ENCODE assay signal across 1 cellular context in the genomic region with DNA sequence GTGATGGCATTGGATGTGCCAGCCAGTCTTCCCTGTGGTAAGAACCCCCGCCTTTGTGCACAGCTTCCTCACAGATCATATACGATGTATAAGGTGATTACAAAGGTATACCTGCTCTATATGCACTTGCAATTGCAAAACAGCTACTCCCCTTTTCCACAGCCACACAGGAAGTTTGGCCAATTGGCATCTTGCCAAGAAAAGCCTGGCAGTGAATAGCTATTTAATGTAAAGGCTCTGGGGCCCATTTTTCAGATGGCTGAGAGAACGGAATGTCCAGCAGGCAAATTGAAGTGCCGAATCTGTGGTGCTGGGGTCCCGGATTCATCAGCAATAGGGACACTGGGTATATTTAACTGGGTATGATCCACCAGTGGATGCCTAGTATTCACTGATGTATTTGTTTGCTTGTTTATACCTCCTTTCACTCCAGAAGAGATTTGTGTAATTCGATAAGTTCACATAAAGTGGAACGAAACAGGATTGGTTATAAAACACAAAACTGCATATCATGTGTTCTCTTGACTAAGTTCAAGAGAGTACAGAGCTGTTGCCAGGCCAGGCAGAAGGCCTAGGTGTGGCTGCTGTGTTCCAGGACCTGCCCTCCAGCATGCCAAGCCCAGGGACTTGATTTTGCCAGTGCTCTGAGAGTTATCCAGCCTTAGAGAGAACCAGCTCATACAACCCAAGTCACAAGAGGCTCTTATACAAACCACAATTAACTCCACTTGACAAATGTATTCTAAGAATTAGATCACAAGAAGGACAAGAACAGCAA.
TF ChIP-seq lines count a peak whose summit lies in the region.

No MANE protein-coding gene starts in this region.

TF ChIP-seq in HEK293, 187 proteins besides CTCF, POLR2A, EP300 and RAD21 (continued from another document and continues in another):
- TF ChIP-seq, protein P1, sequence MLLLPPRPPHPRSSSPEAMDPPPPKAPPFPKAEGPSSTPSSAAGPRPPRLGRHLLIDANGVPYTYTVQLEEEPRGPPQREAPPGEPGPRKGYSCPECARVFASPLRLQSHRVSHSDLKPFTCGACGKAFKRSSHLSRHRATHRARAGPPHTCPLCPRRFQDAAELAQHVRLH (tag by site-specific recombination; IDR thresholded peaks at IDR 0.05), result no peak
- TF ChIP-seq ZNF658 (tag by site-specific recombination; IDR thresholded peaks at IDR 0.05) (no peak), YY2 (tag by site-specific recombination; IDR thresholded peaks at IDR 0.05) (no peak), ZNF707 (tag by site-specific recombination; IDR thresholded peaks at IDR 0.05) (no peak), ZNF473 (tag by site-specific recombination; IDR thresholded peaks at IDR 0.05) (no peak), ZNF701 (tag by site-specific recombination; IDR thresholded peaks at IDR 0.05) (no peak), ZNF585B (tag by site-specific recombination; IDR thresholded peaks at IDR 0.05) (no peak), ZNF596 (tag by site-specific recombination; IDR thresholded peaks at IDR 0.05) (no peak), HOXD13 (CRISPR knock-in tag; IDR thresholded peaks at IDR 0.05; ENCODE audit: borderline replicate concordance) (no peak), ZNF501 (tag by site-specific recombination; IDR thresholded peaks at IDR 0.05) (no peak), ZNF843 (tag by site-specific recombination; IDR thresholded peaks at IDR 0.05) (no peak), ZNF785 (tag by site-specific recombination; IDR thresholded peaks at IDR 0.05) (no peak), EGR2 (tag by site-specific recombination; IDR thresholded peaks at IDR 0.05; ENCODE audit: low read depth) (no peak), ZNF660 (tag by site-specific recombination; IDR thresholded peaks at IDR 0.05) (peak; percentile 91), RBAK (tag by site-specific recombination; IDR thresholded peaks at IDR 0.05) (no peak), ZNF16 (tag by site-specific recombination; IDR thresholded peaks at IDR 0.05; ENCODE audit: low read depth) (no peak), ZNF292 (tag by site-specific recombination; IDR thresholded peaks at IDR 0.05; ENCODE audit: borderline replicate concordance, low read depth) (no peak), ZNF140 (tag by site-specific recombination; IDR thresholded peaks at IDR 0.05) (no peak), ZNF571 (tag by site-specific recombination; IDR thresholded peaks at IDR 0.05) (0 out of 2 replicates have a peak, but pooled peaks have one; percentile 57), ZNF114 (tag by site-specific recombination; IDR thresholded peaks at IDR 0.05) (no peak), ZNF677 (tag by site-specific recombination; IDR thresholded peaks at IDR 0.05) (0 out of 2 replicates have a peak, but pooled peaks have one; percentile 17), ZNF791 (tag by site-specific recombination; IDR thresholded peaks at IDR 0.05) (no peak), ZNF404 (tag by site-specific recombination; IDR thresholded peaks at IDR 0.05) (no peak), ZNF560 (tag by site-specific recombination; IDR thresholded peaks at IDR 0.05; ENCODE audit: borderline replicate concordance) (no peak), ZNF10 (tag by site-specific recombination; IDR thresholded peaks at IDR 0.05) (no peak), BCL11A (tag by site-specific recombination; IDR thresholded peaks at IDR 0.05; ENCODE audit: low read depth) (no peak), KLF8 (tag by site-specific recombination; IDR thresholded peaks at IDR 0.05) (no peak), ZNF416 (tag by site-specific recombination; IDR thresholded peaks at IDR 0.05) (no peak), ZNF157 (tag by site-specific recombination; IDR thresholded peaks at IDR 0.05) (no peak), ZNF266 (tag by site-specific recombination; IDR thresholded peaks at IDR 0.05; ENCODE audit: low read depth) (no peak), ZBTB48 (tag by site-specific recombination; IDR thresholded peaks at IDR 0.05) (no peak), ZNF354C (tag by site-specific recombination; IDR thresholded peaks at IDR 0.05; ENCODE audit: borderline replicate concordance, low read depth) (no peak), ZNF792 (tag by site-specific recombination; IDR thresholded peaks at IDR 0.05) (no peak), ZNF311 (tag by site-specific recombination; IDR thresholded peaks at IDR 0.05; ENCODE audit: borderline replicate concordance) (no peak), GLI4 (tag by site-specific recombination; IDR thresholded peaks at IDR 0.05) (no peak), ZNF48 (tag by site-specific recombination; IDR thresholded peaks at IDR 0.05) (no peak), ZNF138 (tag by site-specific recombination; IDR thresholded peaks at IDR 0.05; ENCODE audit: borderline replicate concordance) (no peak), ZBTB21 (tag by site-specific recombination; IDR thresholded peaks at IDR 0.05) (no peak), ZNF274 (IDR thresholded peaks at IDR 0.05; ENCODE audit: low read length) (no peak), ZNF274 (tag by site-specific recombination; IDR thresholded peaks at IDR 0.05; ENCODE audit: borderline replicate concordance) (no peak), ZNF112 (tag by site-specific recombination; IDR thresholded peaks at IDR 0.05) (peak; percentile 79; the same call in 1 of the 2 replicates)
- TF ChIP-seq, protein P2, sequence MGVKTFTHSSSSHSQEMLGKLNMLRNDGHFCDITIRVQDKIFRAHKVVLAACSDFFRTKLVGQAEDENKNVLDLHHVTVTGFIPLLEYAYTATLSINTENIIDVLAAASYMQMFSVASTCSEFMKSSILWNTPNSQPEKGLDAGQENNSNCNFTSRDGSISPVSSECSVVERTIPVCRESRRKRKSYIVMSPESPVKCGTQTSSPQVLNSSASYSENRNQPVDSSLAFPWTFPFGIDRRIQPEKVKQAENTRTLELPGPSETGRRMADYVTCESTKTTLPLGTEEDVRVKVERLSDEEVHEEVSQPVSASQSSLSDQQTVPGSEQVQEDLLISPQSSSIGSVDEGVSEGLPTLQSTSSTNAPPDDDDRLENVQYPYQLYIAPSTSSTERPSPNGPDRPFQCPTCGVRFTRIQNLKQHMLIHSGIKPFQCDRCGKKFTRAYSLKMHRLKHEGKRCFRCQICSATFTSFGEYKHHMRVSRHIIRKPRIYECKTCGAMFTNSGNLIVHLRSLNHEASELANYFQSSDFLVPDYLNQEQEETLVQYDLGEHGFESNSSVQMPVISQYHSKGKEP (tag by site-specific recombination; IDR thresholded peaks at IDR 0.05), result no peak; the same call in 1 of the 2 replicates
- TF ChIP-seq, protein P3, sequence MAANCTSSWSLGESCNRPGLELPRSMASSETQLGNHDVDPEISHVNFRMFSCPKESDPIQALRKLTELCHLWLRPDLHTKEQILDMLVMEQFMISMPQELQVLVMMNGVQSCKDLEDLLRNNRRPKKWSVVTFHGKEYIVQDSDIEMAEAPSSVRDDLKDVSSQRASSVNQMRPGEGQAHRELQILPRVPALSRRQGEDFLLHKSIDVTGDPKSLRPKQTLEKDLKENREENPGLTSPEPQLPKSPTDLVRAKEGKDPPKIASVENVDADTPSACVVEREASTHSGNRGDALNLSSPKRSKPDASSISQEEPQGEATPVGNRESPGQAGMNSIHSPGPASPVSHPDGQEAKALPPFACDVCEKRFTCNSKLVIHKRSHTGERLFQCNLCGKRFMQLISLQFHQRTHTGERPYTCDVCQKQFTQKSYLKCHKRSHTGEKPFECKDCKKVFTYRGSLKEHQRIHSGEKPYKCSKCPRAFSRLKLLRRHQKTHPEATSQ (tag by site-specific recombination; IDR thresholded peaks at IDR 0.05), result no peak
- TF ChIP-seq, protein P4, sequence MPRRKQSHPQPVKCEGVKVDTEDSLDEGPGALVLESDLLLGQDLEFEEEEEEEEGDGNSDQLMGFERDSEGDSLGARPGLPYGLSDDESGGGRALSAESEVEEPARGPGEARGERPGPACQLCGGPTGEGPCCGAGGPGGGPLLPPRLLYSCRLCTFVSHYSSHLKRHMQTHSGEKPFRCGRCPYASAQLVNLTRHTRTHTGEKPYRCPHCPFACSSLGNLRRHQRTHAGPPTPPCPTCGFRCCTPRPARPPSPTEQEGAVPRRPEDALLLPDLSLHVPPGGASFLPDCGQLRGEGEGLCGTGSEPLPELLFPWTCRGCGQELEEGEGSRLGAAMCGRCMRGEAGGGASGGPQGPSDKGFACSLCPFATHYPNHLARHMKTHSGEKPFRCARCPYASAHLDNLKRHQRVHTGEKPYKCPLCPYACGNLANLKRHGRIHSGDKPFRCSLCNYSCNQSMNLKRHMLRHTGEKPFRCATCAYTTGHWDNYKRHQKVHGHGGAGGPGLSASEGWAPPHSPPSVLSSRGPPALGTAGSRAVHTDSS (tag by site-specific recombination; IDR thresholded peaks at IDR 0.05), result peak; percentile 18; the same call in 1 of the 2 replicates
- TF ChIP-seq, protein P5, sequence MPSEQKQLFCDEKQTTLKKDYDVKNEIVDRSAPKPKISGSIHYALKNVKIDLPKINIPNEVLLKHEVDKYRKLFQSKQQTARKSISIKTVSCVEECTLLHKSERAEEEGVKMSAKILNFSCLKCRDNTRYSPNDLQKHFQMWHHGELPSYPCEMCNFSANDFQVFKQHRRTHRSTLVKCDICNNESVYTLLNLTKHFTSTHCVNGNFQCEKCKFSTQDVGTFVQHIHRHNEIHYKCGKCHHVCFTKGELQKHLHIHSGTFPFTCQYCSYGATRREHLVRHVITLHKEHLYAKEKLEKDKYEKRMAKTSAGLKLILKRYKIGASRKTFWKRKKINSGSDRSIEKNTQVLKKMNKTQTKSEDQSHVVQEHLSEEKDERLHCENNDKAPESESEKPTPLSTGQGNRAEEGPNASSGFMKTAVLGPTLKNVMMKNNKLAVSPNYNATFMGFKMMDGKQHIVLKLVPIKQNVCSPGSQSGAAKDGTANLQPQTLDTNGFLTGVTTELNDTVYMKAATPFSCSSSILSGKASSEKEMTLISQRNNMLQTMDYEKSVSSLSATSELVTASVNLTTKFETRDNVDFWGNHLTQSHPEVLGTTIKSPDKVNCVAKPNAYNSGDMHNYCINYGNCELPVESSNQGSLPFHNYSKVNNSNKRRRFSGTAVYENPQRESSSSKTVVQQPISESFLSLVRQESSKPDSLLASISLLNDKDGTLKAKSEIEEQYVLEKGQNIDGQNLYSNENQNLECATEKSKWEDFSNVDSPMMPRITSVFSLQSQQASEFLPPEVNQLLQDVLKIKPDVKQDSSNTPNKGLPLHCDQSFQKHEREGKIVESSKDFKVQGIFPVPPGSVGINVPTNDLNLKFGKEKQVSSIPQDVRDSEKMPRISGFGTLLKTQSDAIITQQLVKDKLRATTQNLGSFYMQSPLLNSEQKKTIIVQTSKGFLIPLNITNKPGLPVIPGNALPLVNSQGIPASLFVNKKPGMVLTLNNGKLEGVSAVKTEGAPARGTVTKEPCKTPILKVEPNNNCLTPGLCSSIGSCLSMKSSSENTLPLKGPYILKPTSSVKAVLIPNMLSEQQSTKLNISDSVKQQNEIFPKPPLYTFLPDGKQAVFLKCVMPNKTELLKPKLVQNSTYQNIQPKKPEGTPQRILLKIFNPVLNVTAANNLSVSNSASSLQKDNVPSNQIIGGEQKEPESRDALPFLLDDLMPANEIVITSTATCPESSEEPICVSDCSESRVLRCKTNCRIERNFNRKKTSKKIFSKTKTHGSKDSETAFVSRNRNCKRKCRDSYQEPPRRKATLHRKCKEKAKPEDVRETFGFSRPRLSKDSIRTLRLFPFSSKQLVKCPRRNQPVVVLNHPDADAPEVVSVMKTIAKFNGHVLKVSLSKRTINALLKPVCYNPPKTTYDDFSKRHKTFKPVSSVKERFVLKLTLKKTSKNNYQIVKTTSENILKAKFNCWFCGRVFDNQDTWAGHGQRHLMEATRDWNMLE (tag by site-specific recombination; conservative IDR thresholded peaks at IDR 0.05; ENCODE audit: low read depth), result no peak
- TF ChIP-seq, protein P6, sequence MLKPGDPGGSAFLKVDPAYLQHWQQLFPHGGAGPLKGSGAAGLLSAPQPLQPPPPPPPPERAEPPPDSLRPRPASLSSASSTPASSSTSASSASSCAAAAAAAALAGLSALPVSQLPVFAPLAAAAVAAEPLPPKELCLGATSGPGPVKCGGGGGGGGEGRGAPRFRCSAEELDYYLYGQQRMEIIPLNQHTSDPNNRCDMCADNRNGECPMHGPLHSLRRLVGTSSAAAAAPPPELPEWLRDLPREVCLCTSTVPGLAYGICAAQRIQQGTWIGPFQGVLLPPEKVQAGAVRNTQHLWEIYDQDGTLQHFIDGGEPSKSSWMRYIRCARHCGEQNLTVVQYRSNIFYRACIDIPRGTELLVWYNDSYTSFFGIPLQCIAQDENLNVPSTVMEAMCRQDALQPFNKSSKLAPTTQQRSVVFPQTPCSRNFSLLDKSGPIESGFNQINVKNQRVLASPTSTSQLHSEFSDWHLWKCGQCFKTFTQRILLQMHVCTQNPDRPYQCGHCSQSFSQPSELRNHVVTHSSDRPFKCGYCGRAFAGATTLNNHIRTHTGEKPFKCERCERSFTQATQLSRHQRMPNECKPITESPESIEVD (tag by site-specific recombination; IDR thresholded peaks at IDR 0.05), result no peak
- TF ChIP-seq, protein P7, sequence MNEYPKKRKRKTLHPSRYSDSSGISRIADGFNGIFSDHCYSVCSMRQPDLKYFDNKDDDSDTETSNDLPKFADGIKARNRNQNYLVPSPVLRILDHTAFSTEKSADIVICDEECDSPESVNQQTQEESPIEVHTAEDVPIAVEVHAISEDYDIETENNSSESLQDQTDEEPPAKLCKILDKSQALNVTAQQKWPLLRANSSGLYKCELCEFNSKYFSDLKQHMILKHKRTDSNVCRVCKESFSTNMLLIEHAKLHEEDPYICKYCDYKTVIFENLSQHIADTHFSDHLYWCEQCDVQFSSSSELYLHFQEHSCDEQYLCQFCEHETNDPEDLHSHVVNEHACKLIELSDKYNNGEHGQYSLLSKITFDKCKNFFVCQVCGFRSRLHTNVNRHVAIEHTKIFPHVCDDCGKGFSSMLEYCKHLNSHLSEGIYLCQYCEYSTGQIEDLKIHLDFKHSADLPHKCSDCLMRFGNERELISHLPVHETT (tag by site-specific recombination; IDR thresholded peaks at IDR 0.05), result no peak
- TF ChIP-seq, protein P8, sequence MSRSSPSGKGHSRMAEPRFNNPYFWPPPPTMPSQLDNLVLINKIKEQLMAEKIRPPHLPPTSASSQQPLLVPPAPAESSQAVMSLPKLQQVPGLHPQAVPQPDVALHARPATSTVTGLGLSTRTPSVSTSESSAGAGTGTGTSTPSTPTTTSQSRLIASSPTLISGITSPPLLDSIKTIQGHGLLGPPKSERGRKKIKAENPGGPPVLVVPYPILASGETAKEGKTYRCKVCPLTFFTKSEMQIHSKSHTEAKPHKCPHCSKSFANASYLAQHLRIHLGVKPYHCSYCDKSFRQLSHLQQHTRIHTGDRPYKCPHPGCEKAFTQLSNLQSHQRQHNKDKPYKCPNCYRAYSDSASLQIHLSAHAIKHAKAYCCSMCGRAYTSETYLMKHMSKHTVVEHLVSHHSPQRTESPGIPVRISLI (tag by site-specific recombination; IDR thresholded peaks at IDR 0.05), result no peak
- TF ChIP-seq, protein P9, sequence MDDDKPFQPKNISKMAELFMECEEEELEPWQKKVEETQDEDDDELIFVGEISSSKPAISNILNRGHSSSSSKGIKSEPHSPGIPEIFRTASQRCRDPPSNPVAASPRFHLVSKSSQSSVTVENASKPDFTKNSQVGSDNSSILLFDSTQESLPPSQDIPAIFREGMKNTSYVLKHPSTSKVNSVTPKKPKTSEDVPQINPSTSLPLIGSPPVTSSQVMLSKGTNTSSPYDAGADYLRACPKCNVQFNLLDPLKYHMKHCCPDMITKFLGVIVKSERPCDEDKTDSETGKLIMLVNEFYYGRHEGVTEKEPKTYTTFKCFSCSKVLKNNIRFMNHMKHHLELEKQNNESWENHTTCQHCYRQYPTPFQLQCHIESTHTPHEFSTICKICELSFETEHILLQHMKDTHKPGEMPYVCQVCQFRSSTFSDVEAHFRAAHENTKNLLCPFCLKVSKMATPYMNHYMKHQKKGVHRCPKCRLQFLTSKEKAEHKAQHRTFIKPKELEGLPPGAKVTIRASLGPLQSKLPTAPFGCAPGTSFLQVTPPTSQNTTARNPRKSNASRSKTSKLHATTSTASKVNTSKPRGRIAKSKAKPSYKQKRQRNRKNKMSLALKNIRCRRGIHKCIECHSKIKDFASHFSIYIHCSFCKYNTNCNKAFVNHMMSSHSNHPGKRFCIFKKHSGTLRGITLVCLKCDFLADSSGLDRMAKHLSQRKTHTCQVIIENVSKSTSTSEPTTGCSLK (tag by site-specific recombination; IDR thresholded peaks at IDR 0.05), result no peak
